In the genomic region with DNA sequence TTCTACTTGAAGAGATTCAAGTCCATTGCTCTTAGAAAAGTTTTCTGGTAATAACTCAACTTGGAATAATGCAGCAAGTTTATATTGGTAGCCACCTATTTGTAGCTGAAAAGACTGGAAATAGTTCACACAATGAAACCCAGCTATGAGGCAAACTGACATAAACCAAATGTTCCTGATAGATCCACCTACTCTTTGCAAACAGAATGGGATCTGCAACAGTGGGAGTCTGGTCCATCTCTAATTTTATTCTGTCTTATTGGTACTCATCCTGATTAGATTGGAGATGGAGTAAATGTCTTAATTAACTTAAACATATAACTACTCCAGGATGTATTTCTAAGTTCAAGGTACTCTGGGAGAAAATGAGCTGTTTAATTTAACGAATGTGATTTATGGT, we compare ENCODE assay signal across 35 cellular contexts.
DNase-seq lines count a peak whose midpoint lies in the region; TF ChIP-seq lines count a peak whose summit lies in the region.
"Had no signal": no experiment of that assay in that cellular context is flagged by ENCODE, and none has a peak within 500 bp of the region (broad histone marks: within the 10 kb centered on the region; RNA-seq: fewer than 3 reads in every experiment).

No MANE protein-coding gene starts in this region.

- no peak for TF ChIP-seq CTCF in GM10266 (IDR thresholded peaks at IDR 0.05; ENCODE audit: control insufficient read depth, insufficient read depth, low read depth, missing control alignments)
- TF ChIP-seq CTCF in H9 (conservative IDR thresholded peaks at IDR 0.05), result no peak

- H2AK5ac ChIP-seq in neuronal stem cell (ENCODE audit: low read depth, low read length) (no peak overlapping the region), H9 (ENCODE audit: insufficient read length, low read length) (no peak overlapping the region)

- no peaks in the 10 kb centered on the region for H3K36me3 Mint-ChIP-seq in H9 (ENCODE audit: insufficient read depth in 1 of 3, low read depth in 3 of 3)
- H3K36me3 Mint-ChIP-seq: CD14-positive monocyte; CD4-positive, alpha-beta memory T cell; CD8-positive, alpha-beta memory T cell; CD8-positive, alpha-beta T cell had no signal

- no peak overlapping the region for H3K18ac ChIP-seq in neuronal stem cell (ENCODE audit: low read length)
- no peak overlapping the region for H3K18ac ChIP-seq in H9 (ENCODE audit: insufficient read length, low read depth, low read length)

- no peak overlapping the region for H3K4me3 Mint-ChIP-seq in H9
- H3K4me3 Mint-ChIP-seq: B cell; CD14-positive monocyte; CD4-positive, alpha-beta memory T cell; CD4-positive, alpha-beta T cell; CD4-positive, CD25-positive, alpha-beta regulatory T cell; CD8-positive, alpha-beta memory T cell; CD8-positive, alpha-beta T cell had no signal

- H3K27ac Mint-ChIP-seq in H9, result no peak overlapping the region
- H3K27ac Mint-ChIP-seq: B cell; CD14-positive monocyte; CD4-positive, alpha-beta memory T cell; CD4-positive, alpha-beta T cell; CD4-positive, CD25-positive, alpha-beta regulatory T cell; CD8-positive, alpha-beta memory T cell; CD8-positive, alpha-beta T cell had no signal

- H2BK20ac ChIP-seq in H9 (ENCODE audit: low read depth, low read length, poor library complexity, severe bottlenecking), result no peak overlapping the region

- H3K4me3 ChIP-seq in neuron (ENCODE audit: low read length) (no peak overlapping the region), neuronal stem cell (ENCODE audit: low read length in 2 of 2) (no peak overlapping the region)
- H3K4me3 ChIP-seq: A549; BLaER1; BLaER1 treated with 17β-estradiol and CSF1 and Interleukin-3, amounts not matched to agents 10 nM and 100 nM had no signal

- peak overlapping the region; percentile 2 for H2AFZ ChIP-seq in neuron (ENCODE audit: low read depth, low read length)
- H2AFZ ChIP-seq in neuronal stem cell (ENCODE audit: low read length), result no peak overlapping the region
- no peak overlapping the region for H2AFZ ChIP-seq in H9 (ENCODE audit: low read length)

- no peak overlapping the region for H4K5ac ChIP-seq in H9 (ENCODE audit: insufficient read length, low read depth, low read length)

- no peak overlapping the region for H2BK12ac ChIP-seq in neuronal stem cell (ENCODE audit: low read length)
- no peak overlapping the region for H2BK12ac ChIP-seq in H9 (ENCODE audit: insufficient read length, low read depth, low read length)

- H3K9me3 Mint-ChIP-seq in H9, result no peaks in the 10 kb centered on the region

- H2BK15ac ChIP-seq in neuronal stem cell (ENCODE audit: low read length) (no peak overlapping the region), H9 (ENCODE audit: low read depth, low read length) (no peak overlapping the region)

- no peak overlapping the region for H3K4ac ChIP-seq in neuronal stem cell (ENCODE audit: low read length)
- H3K4ac ChIP-seq in H9 (ENCODE audit: low read depth, low read length), result no peak overlapping the region

- H3K14ac ChIP-seq in neuronal stem cell (ENCODE audit: low read length), result no peak overlapping the region
- H3K14ac ChIP-seq in H9 (ENCODE audit: insufficient read depth, low read length), result no peak overlapping the region

- H3K9ac ChIP-seq in neuronal stem cell (ENCODE audit: low read depth, low read length, poor library complexity) (no peak overlapping the region), H9 (ENCODE audit: extremely low read depth, insufficient read length, low read length) (no peak overlapping the region)
- H3K9ac ChIP-seq: BLaER1; BLaER1 treated with 17β-estradiol and CSF1 and Interleukin-3, amounts not matched to agents 10 nM and 100 nM had no signal

- H3K4me1 ChIP-seq in neuron (ENCODE audit: insufficient read depth, low read length) (peaks cover 5% of the 10 kb centered on the region), neuronal stem cell (ENCODE audit: control insufficient read depth in 2 of 2, insufficient read depth in 1 of 2, low read depth in 1 of 2, low read length in 2 of 2) (no peaks in the 10 kb centered on the region), H9 (ENCODE audit: insufficient read depth, low read length) (no peaks in the 10 kb centered on the region)
- H3K4me1 ChIP-seq: A549, BE2C, Caco-2 had no signal

- H2BK5ac ChIP-seq in neuronal stem cell (ENCODE audit: low read length), result no peak overlapping the region
- no peak overlapping the region for H2BK5ac ChIP-seq in H9 (ENCODE audit: insufficient read length, low read length)

- H3K4me2 ChIP-seq in neuronal stem cell (ENCODE audit: insufficient read depth, low read length, poor library complexity, severe bottlenecking) (no peak overlapping the region), H9 (ENCODE audit: insufficient read depth, insufficient read length, low read length) (no peak overlapping the region)
- H3K4me2 ChIP-seq: A549; BLaER1; BLaER1 treated with 17β-estradiol and CSF1 and Interleukin-3, amounts not matched to agents 10 nM and 100 nM had no signal

- no peaks in the 10 kb centered on the region for H3K79me2 ChIP-seq in H9 (ENCODE audit: insufficient read depth, low read length)

- H3K9me3 ChIP-seq in neuron (ENCODE audit: low read length), result no peaks in the 10 kb centered on the region
- H3K9me3 ChIP-seq in neuronal stem cell (replicated peaks in 1 of 2; ENCODE audit: control insufficient read depth in 2 of 2, insufficient read depth in 1 of 2, low read depth in 1 of 2, low read length in 2 of 2), result peaks cover 0 to 3% of the 10 kb centered on the region in 2 donors
- H3K9me3 ChIP-seq in H9 (ENCODE audit: control insufficient read depth, low read depth, low read length), result no peaks in the 10 kb centered on the region
- H3K9me3 ChIP-seq: A549, BE2C, BLaER1, Caco-2 had no signal

- H3K79me1 ChIP-seq in neuronal stem cell (ENCODE audit: low read depth, low read length) (no peaks in the 10 kb centered on the region), H9 (ENCODE audit: insufficient read depth, low read depth, low read length, poor library complexity, severe bottlenecking) (no peaks in the 10 kb centered on the region)

- no peaks in the 10 kb centered on the region for H4K20me1 ChIP-seq in H9 (ENCODE audit: control insufficient read depth, insufficient read depth, insufficient read length)
- H4K20me1 ChIP-seq: BLaER1; BLaER1 treated with 17β-estradiol and CSF1 and Interleukin-3, amounts not matched to agents 10 nM and 100 nM had no signal

- no peaks in the 10 kb centered on the region for H3K27me3 Mint-ChIP-seq in H9 (ENCODE audit: low read depth)
- H3K27me3 Mint-ChIP-seq: B cell; CD4-positive, alpha-beta memory T cell; CD4-positive, alpha-beta T cell; CD4-positive, CD25-positive, alpha-beta regulatory T cell; CD8-positive, alpha-beta memory T cell had no signal

- H3K4me1 Mint-ChIP-seq in H9, result 0 out of 4 replicates have a peak, but pooled peaks cover 0 to 3% of the 10 kb centered on the region in 2 experiments
- H3K4me1 Mint-ChIP-seq: B cell; CD14-positive monocyte; CD4-positive, alpha-beta memory T cell; CD4-positive, CD25-positive, alpha-beta regulatory T cell; CD8-positive, alpha-beta memory T cell had no signal

- DNase-seq in Ammon's horn (ENCODE audit: low spot score) (peak; percentile 51), SK-N-DZ (ENCODE audit: low spot score) (peak; percentile 86), inferior parietal cortex (ENCODE audit: extremely low spot score) (peak; percentile 15), neuronal stem cell (ENCODE audit: low spot score) (no peak), OCI-M2 (lab: John Stamatoyannopoulos, UW; ENCODE audit: unreplicated experiment) (no peak), GM10266 (ENCODE audit: extremely low spot score) (no peak), H9 (no peak)
- DNase-seq: 8988T; ACHN; AML-193; BE2C; C1 segment of cervical spinal cord; Caco-2; Calu3; CD4-positive, alpha-beta memory T cell; CD4-positive, alpha-beta T cell; CD4-positive, CD25-positive, alpha-beta regulatory T cell; CD8-positive, alpha-beta memory T cell; CD8-positive, alpha-beta T cell; COR-L47; DMS 273 treated with DMSO at 0.1 percent for 48 hours; DMS153; DMS53; DMS79; DMS79 treated with DMSO at 0.1 percent for 48 hours; DND-41; EL had no signal

- H3K36me3 ChIP-seq in neuron (ENCODE audit: insufficient read depth, low read length) (no peaks in the 10 kb centered on the region), neuronal stem cell (replicated peaks in 1 of 2; ENCODE audit: control insufficient read depth in 2 of 2, insufficient read depth in 2 of 2, low read length in 2 of 2) (no peaks in the 10 kb centered on the region)
- H3K36me3 ChIP-seq: BE2C; BLaER1; BLaER1 treated with 17β-estradiol and CSF1 and Interleukin-3, amounts not matched to agents 10 nM and 100 nM had no signal

- H2BK120ac ChIP-seq in neuronal stem cell (ENCODE audit: low read depth, low read length) (no peak overlapping the region), H9 (ENCODE audit: low read depth, low read length, poor library complexity, severe bottlenecking) (no peak overlapping the region)

- H3K23ac ChIP-seq in neuronal stem cell (ENCODE audit: low read depth, low read length, poor library complexity), result no peak overlapping the region
- H3K23ac ChIP-seq in H9 (ENCODE audit: insufficient read length, low read depth, low read length), result no peak overlapping the region

- no CpG with 5 or more reads among the region's 1 CpG for WGBS in neuronal stem cell (ENCODE audit: extremely low coverage in 2 of 2, insufficient read length in 2 of 2, insufficient replicate concordance in 1 of 2), 2 donors
- no CpG with 5 or more reads among the region's 1 CpG for whole genome bisulfite sequencing in H9 (ENCODE audit: extremely low coverage, insufficient read length, low lambda C conversion rate)

- no peaks in the 10 kb centered on the region for H3K23me2 ChIP-seq in H9 (ENCODE audit: insufficient read length, low read depth, low read length, poor library complexity, severe bottlenecking)

- no peaks in the 10 kb centered on the region for H3K27me3 ChIP-seq in neuron (ENCODE audit: insufficient read depth, low read length)
- no peaks in the 10 kb centered on the region for H3K27me3 ChIP-seq in neuronal stem cell (ENCODE audit: control insufficient read depth in 3 of 3, insufficient read depth in 3 of 3, low read depth in 1 of 3, low read length in 3 of 3)
- no peaks in the 10 kb centered on the region; the same call in 1 of the 2 replicates for H3K27me3 ChIP-seq in H9 (ENCODE audit: insufficient read depth, low read length)
- H3K27me3 ChIP-seq: BE2C; BLaER1; BLaER1 treated with 17β-estradiol and CSF1 and Interleukin-3, amounts not matched to agents 10 nM and 100 nM had no signal

- H4K8ac ChIP-seq in neuronal stem cell (ENCODE audit: low read depth, low read length) (no peak overlapping the region), H9 (replicated peaks; ENCODE audit: insufficient read length, low read depth, low read length) (no peak overlapping the region)

- H3K56ac ChIP-seq in H9 (ENCODE audit: insufficient read length, low read depth, low read length), result no peak overlapping the region

- no peak overlapping the region for H3T11ph ChIP-seq in H9 (ENCODE audit: low read length)

- H4K91ac ChIP-seq in neuronal stem cell (ENCODE audit: low read depth, low read length, poor library complexity), result no peak overlapping the region
- no peak overlapping the region for H4K91ac ChIP-seq in H9 (ENCODE audit: insufficient read length, low read depth, low read length)

- H3K27ac ChIP-seq in neuronal stem cell (replicated peaks; ENCODE audit: low read length) (no peak overlapping the region), H9 (ENCODE audit: insufficient read length, low read depth, low read length) (no peak overlapping the region)
- H3K27ac ChIP-seq: 22Rv1; A549; BLaER1; BLaER1 treated with 17β-estradiol and CSF1 and Interleukin-3, amounts not matched to agents 10 nM and 100 nM; C4-2B had no signal

Comparison
In these comparisons a context has a peak if more than half of its experiments do, and no peak if none do; other contexts are left out.
1. DNase-seq: peak in Ammon's horn (single experiment), SK-N-DZ (single experiment) and inferior parietal cortex (single experiment); none in neuronal stem cell (single experiment), OCI-M2 (single experiment), GM10266 (single experiment) and H9 (single experiment).